In genomic region chr20:17956099-17956685, GRCh38 we compare ENCODE assay signal across 1 cellular context.
TF ChIP-seq lines count a peak whose summit lies in the region.

No MANE protein-coding gene starts in this region.

TF ChIP-seq in GM23338, 12 proteins besides CTCF, POLR2A, EP300 and RAD21 (continued from another document):
- TF ChIP-seq, protein P1, sequence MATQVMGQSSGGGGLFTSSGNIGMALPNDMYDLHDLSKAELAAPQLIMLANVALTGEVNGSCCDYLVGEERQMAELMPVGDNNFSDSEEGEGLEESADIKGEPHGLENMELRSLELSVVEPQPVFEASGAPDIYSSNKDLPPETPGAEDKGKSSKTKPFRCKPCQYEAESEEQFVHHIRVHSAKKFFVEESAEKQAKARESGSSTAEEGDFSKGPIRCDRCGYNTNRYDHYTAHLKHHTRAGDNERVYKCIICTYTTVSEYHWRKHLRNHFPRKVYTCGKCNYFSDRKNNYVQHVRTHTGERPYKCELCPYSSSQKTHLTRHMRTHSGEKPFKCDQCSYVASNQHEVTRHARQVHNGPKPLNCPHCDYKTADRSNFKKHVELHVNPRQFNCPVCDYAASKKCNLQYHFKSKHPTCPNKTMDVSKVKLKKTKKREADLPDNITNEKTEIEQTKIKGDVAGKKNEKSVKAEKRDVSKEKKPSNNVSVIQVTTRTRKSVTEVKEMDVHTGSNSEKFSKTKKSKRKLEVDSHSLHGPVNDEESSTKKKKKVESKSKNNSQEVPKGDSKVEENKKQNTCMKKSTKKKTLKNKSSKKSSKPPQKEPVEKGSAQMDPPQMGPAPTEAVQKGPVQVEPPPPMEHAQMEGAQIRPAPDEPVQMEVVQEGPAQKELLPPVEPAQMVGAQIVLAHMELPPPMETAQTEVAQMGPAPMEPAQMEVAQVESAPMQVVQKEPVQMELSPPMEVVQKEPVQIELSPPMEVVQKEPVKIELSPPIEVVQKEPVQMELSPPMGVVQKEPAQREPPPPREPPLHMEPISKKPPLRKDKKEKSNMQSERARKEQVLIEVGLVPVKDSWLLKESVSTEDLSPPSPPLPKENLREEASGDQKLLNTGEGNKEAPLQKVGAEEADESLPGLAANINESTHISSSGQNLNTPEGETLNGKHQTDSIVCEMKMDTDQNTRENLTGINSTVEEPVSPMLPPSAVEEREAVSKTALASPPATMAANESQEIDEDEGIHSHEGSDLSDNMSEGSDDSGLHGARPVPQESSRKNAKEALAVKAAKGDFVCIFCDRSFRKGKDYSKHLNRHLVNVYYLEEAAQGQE (IDR thresholded peaks at IDR 0.05; ENCODE audit: unreplicated experiment) = no peak
- TF ChIP-seq POLR2AphosphoS5 (IDR thresholded peaks at IDR 0.05; ENCODE audit: low read depth) = 0 out of 2 replicates have a peak, but pooled peaks have one; percentile 7
